ENCODE assay signal across 17 cellular contexts in the genomic region with DNA sequence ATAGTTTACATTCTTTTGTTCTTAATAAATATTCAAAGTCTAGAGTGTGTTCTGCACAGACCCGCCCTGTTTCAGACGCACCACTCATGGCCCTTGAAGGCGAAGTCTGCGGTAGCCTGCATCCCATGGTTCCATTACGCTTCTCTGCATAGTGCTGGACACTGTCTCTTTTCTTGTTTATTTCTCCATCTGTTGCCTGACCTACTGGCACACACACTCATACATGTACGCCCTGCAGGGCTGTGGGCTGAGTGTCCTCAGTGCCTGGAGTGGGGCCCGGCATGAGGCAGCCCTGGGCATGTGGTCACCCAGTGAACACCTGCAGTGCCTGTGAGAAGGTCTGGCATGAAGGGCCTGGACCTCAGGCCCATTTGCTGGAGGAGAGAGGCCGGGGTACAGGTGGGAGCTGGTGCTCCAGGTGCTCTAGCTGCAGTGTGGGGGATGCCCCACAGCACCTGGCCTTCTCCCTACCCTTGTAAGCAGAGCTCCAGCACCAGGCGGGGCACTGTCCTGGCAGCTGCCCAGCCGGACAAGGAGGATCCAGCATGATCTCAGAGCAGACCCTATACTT.
A peak's percentile ranks its signal among the peaks of the same experiment; 100 is the strongest.
DNase-seq lines count a peak whose midpoint lies in the region; ATAC-seq and TF ChIP-seq lines count a peak whose summit lies in the region.
"Had no signal": no experiment of that assay in that cellular context is flagged by ENCODE, and none has a peak within 500 bp of the region (broad histone marks: within the 10 kb centered on the region; RNA-seq: fewer than 3 reads in every experiment).

No MANE protein-coding gene starts in this region.

- H3K27me3 ChIP-seq in OCI-LY1 (ENCODE audit: insufficient read depth, low read length) (no peaks in the 10 kb centered on the region), upper lobe of right lung (no peaks in the 10 kb centered on the region)
- H3K27me3 ChIP-seq: SJSA1 had no signal

- TF ChIP-seq CTCF in OCI-LY1 (IDR thresholded peaks at IDR 0.05; ENCODE audit: low read length), result no peak
- no peak for TF ChIP-seq CTCF in upper lobe of right lung (IDR thresholded peaks at IDR 0.05)
- TF ChIP-seq CTCF in osteocyte (IDR thresholded peaks at IDR 0.05), result no peak

- H3F3A ChIP-seq in OCI-LY1 (ENCODE audit: insufficient read depth, low read length), result no peaks in the 10 kb centered on the region

- peaks cover 18% of the 10 kb centered on the region for H3K36me3 ChIP-seq in OCI-LY1 (ENCODE audit: insufficient read depth, low read length)
- no peaks in the 10 kb centered on the region for H3K36me3 ChIP-seq in upper lobe of right lung
- H3K36me3 ChIP-seq: SJSA1 had no signal

- H3K9ac ChIP-seq in OCI-LY1 (ENCODE audit: low read length), result no peak overlapping the region

- ATAC-seq in Right ventricle myocardium superior (ENCODE audit: poor library complexity), result no peak
- ATAC-seq in left cardiac atrium, result no peak
- ATAC-seq in left colon, result no peak
- ATAC-seq in upper lobe of right lung, result no peak
- no peak for ATAC-seq in GM21390 (IDR thresholded peaks at IDR 0.05; ENCODE audit: unreplicated experiment)

- H4K20me1 ChIP-seq in OCI-LY1 (ENCODE audit: insufficient read depth, low read length), result no peaks in the 10 kb centered on the region

- intact Hi-C loops in Right ventricle myocardium superior (cut with DNase I), result no loop called here
- intact Hi-C loops in left cardiac atrium (cut with DNase I), result no loop called here
- intact Hi-C loops in left colon (cut with DNase I, micrococcal nuclease), result no loop called here
- intact Hi-C loops in upper lobe of right lung (cut with DNase I), result no loop called here

- peaks cover 3% of the 10 kb centered on the region for H3K36me3 Mint-ChIP-seq in osteocyte (ENCODE audit: unreplicated experiment)

- H3K4me1 Mint-ChIP-seq in osteocyte (ENCODE audit: unreplicated experiment), result peaks cover 3% of the 10 kb centered on the region

- DNase-seq in Right ventricle myocardium superior (peak; percentile 17), left cardiac atrium (no peak), left colon (peak; percentile 1 to 13), upper lobe of right lung (peak; percentile 49), osteocyte (ENCODE audit: extremely low spot score, unreplicated experiment) (no peak), epidermal melanocyte (ENCODE audit: insufficient read length, low spot score) (no peak)
- DNase-seq: activated CD4-positive, alpha-beta T cell treated with anti-CD3 and anti-CD28 coated beads for 1 hour; activated naive CD4-positive, alpha-beta T cell treated with anti-CD3 and anti-CD28 coated beads for 36 hours; NCI-H446 treated with DMSO at 0.1 percent for 48 hours; retina had no signal

- H3K9me3 Mint-ChIP-seq in osteocyte (ENCODE audit: unreplicated experiment), result no peaks in the 10 kb centered on the region
- H3K9me3 Mint-ChIP-seq: activated naive CD4-positive, alpha-beta T cell treated with anti-CD3 and anti-CD28 coated beads for 36 hours; stimulated activated naive CD8-positive, alpha-beta T cell treated with anti-CD3 and anti-CD28 coated beads, Interleukin-15, Interleukin-2, amounts not matched to agents 100 ng/mL and 50 ng/mL, for 24 hours; T-helper 2 cell treated with Interferon-gamma antibody and Interleukin-4, amounts not matched to agents 5 μg/mL and 100 μg/mL, for 36 hours had no signal

- no peak overlapping the region for H3K4me3 Mint-ChIP-seq in osteocyte (ENCODE audit: unreplicated experiment)
- H3K4me3 Mint-ChIP-seq: activated naive CD4-positive, alpha-beta T cell treated with anti-CD3 and anti-CD28 coated beads for 36 hours; brain; neural crest cell; stimulated activated naive CD8-positive, alpha-beta T cell treated with anti-CD3 and anti-CD28 coated beads, Interleukin-15, Interleukin-2, amounts not matched to agents 100 ng/mL and 50 ng/mL, for 24 hours; T-helper 2 cell treated with Interferon-gamma antibody and Interleukin-4, amounts not matched to agents 5 μg/mL and 100 μg/mL, for 36 hours had no signal

- no peak overlapping the region for H3K4me2 ChIP-seq in OCI-LY1 (ENCODE audit: low read length)

- H3K27ac ChIP-seq in OCI-LY1 (ENCODE audit: low read depth, low read length, poor library complexity, severe bottlenecking) (peak overlapping the region; percentile 32), upper lobe of right lung (no peak overlapping the region)
- H3K27ac ChIP-seq: SJSA1 had no signal

- H3K27me3 Mint-ChIP-seq in osteocyte (ENCODE audit: unreplicated experiment), result no peaks in the 10 kb centered on the region
- H3K27me3 Mint-ChIP-seq: stimulated activated naive CD8-positive, alpha-beta T cell treated with anti-CD3 and anti-CD28 coated beads, Interleukin-15, Interleukin-2, amounts not matched to agents 100 ng/mL and 50 ng/mL, for 24 hours had no signal

- H3K4me1 ChIP-seq in OCI-LY1 (ENCODE audit: insufficient read depth, low read length, severe bottlenecking), result peaks cover 15% of the 10 kb centered on the region
- H3K4me1 ChIP-seq in upper lobe of right lung, result no peaks in the 10 kb centered on the region

- no peak overlapping the region for H2AFZ ChIP-seq in OCI-LY1 (ENCODE audit: low read length)

- no peak overlapping the region for H3K4me3 ChIP-seq in OCI-LY1 (ENCODE audit: low read depth, low read length, poor library complexity, severe bottlenecking)
- H3K4me3 ChIP-seq in upper lobe of right lung, result no peak overlapping the region
- H3K4me3 ChIP-seq: SJSA1 had no signal

- no peaks in the 10 kb centered on the region for H3K79me2 ChIP-seq in OCI-LY1 (ENCODE audit: insufficient read depth, low read length)

- no peaks in the 10 kb centered on the region for H3K9me2 ChIP-seq in OCI-LY1 (ENCODE audit: low read depth, low read length)

- H3K9me3 ChIP-seq in OCI-LY1 (ENCODE audit: low read length) (peaks cover 5% of the 10 kb centered on the region; the same call in 1 of the 2 replicates), upper lobe of right lung (no peaks in the 10 kb centered on the region)
- H3K9me3 ChIP-seq: SJSA1 had no signal

- H3K27ac Mint-ChIP-seq in osteocyte (ENCODE audit: unreplicated experiment), result no peak overlapping the region
- H3K27ac Mint-ChIP-seq: activated naive CD4-positive, alpha-beta T cell treated with anti-CD3 and anti-CD28 coated beads for 36 hours; stimulated activated naive CD8-positive, alpha-beta T cell treated with anti-CD3 and anti-CD28 coated beads, Interleukin-15, Interleukin-2, amounts not matched to agents 100 ng/mL and 50 ng/mL, for 24 hours; T-helper 2 cell treated with Interferon-gamma antibody and Interleukin-4, amounts not matched to agents 5 μg/mL and 100 μg/mL, for 36 hours had no signal

Comparison
In these comparisons a context has a peak if more than half of its experiments do, and no peak if none do; other contexts are left out.
1. DNase-seq: peak in Right ventricle myocardium superior (single experiment), left colon (2 of 2) and upper lobe of right lung (single experiment); none in left cardiac atrium (single experiment), osteocyte (single experiment) and epidermal melanocyte (single experiment).